10 cellular contexts compared by ENCODE assay signal in genomic region chr10:22554481-22555182, GRCh38.
DNase-seq lines count a peak whose midpoint lies in the region; ATAC-seq, FAIRE-seq and TF ChIP-seq lines count a peak whose summit lies in the region.
"Had no signal": no experiment of that assay in that cellular context is flagged by ENCODE, and none has a peak within 500 bp of the region (broad histone marks: within the 10 kb centered on the region; RNA-seq: fewer than 3 reads in every experiment).

No MANE protein-coding gene starts in this region.

- peak overlapping the region in 54 of 59 donors; percentile 1 to 55 (median 31) for H3K4me3 ChIP-seq in dorsolateral prefrontal cortex
- H3K4me3 ChIP-seq in lung: no peak overlapping the region
- H3K4me3 ChIP-seq in MM.1S (ENCODE audit: low read length): no peak overlapping the region

- H2AFZ ChIP-seq in MM.1S (ENCODE audit: low read length): no peak overlapping the region

- WGBS in lung, 2 donors: 56 to 75% methylated on average over 29 of the region's 29 CpGs

- H3K27ac ChIP-seq in dorsolateral prefrontal cortex: peak overlapping the region; percentile 29 to 93 (median 84)
- no peak overlapping the region for H3K27ac ChIP-seq in lung (ENCODE audit: low read depth in 1 of 2, low read length in 1 of 2)
- peak overlapping the region; percentile 69 for H3K27ac ChIP-seq in substantia nigra (ENCODE audit: low read depth, low read length, poor library complexity, severe bottlenecking)
- no peak overlapping the region for H3K27ac ChIP-seq in MM.1S (ENCODE audit: low read length)

- no peak overlapping the region for H3K27ac Mint-ChIP-seq in effector memory CD8-positive, alpha-beta T cell

- H3K9me3 ChIP-seq in lung (ENCODE audit: control insufficient read depth in 2 of 2, insufficient read depth in 1 of 2, low read length in 1 of 2) (no peaks in the 10 kb centered on the region), MM.1S (replicated peaks; ENCODE audit: insufficient read depth, low read length) (no peaks in the 10 kb centered on the region)

- no peak for FAIRE-seq in RCC 7860 (lab: Jason Lieb, UNC)

- intact Hi-C loops in dorsolateral prefrontal cortex (cut with DNase I): loop anchor here (5.0 to 10.0 kb wide), 3 partner anchors 117 to 510 kb away; partner anchors contain the start of gene BMI1 (in 1 of the 2)

- peaks cover 7 to 28% of the 10 kb centered on the region in 2 donors for H3K4me1 Mint-ChIP-seq in effector memory CD8-positive, alpha-beta T cell (ENCODE audit: low read depth in 2 of 2)

- DNase-seq in NCI-H2227 (lab: John Stamatoyannopoulos, UW; ENCODE audit: unreplicated experiment) (peak; percentile 57), dorsolateral prefrontal cortex (peak; percentile 6 to 77 (median 69)), lung (ENCODE audit: low spot score) (peak; percentile 45), substantia nigra (lab: John Stamatoyannopoulos, UW) (peak in 44 of 49 donors; percentile 21 to 88 (median 64)), RCC 7860 (ENCODE audit: low spot score) (no peak), MM.1S (no peak)
- no peak for DNase-seq in effector memory CD8-positive, alpha-beta T cell
- DNase-seq: cortex of kidney, T-helper 1 cell had no signal

- H3K79me2 ChIP-seq in MM.1S (ENCODE audit: low read length): no peaks in the 10 kb centered on the region

- H4K20me1 ChIP-seq in MM.1S (ENCODE audit: insufficient read depth, low read length): no peaks in the 10 kb centered on the region

- no peaks in the 10 kb centered on the region for H3F3A ChIP-seq in MM.1S (ENCODE audit: insufficient read depth, low read length)

- H3K27me3 Mint-ChIP-seq in effector memory CD8-positive, alpha-beta T cell: no peaks in the 10 kb centered on the region

- no peak overlapping the region for H3K4me2 ChIP-seq in MM.1S (ENCODE audit: low read depth, low read length)

- H3K9ac ChIP-seq in MM.1S (ENCODE audit: low read length): no peak overlapping the region

- no peaks in the 10 kb centered on the region for H3K9me2 ChIP-seq in MM.1S (replicated peaks; ENCODE audit: insufficient read depth, low read length)

- H3K27me3 ChIP-seq in dorsolateral prefrontal cortex (no peaks in the 10 kb centered on the region), lung (ENCODE audit: control insufficient read depth, insufficient read depth) (no peaks in the 10 kb centered on the region), MM.1S (replicated peaks; ENCODE audit: insufficient read depth, low read length) (no peaks in the 10 kb centered on the region)

- H3K9me3 Mint-ChIP-seq in effector memory CD8-positive, alpha-beta T cell: no peaks in the 10 kb centered on the region

- H3K36me3 Mint-ChIP-seq in effector memory CD8-positive, alpha-beta T cell (ENCODE audit: insufficient read depth): peaks cover 71% of the 10 kb centered on the region

- peaks cover 0 to 2% of the 10 kb centered on the region in 2 donors for H3K4me1 ChIP-seq in lung (ENCODE audit: control insufficient read depth in 2 of 2, insufficient read depth in 2 of 2, low read length in 2 of 2)
- H3K4me1 ChIP-seq in MM.1S (ENCODE audit: low read length): no peaks in the 10 kb centered on the region

- peak; percentile 34 for ATAC-seq in lung (ENCODE audit: insufficient read depth, low FRiP score)
- no peak for ATAC-seq in effector memory CD8-positive, alpha-beta T cell (replicated peaks)
- no peak for ATAC-seq in HG03442 (IDR thresholded peaks at IDR 0.05; ENCODE audit: unreplicated experiment)

- no peak overlapping the region for H3K4me3 Mint-ChIP-seq in effector memory CD8-positive, alpha-beta T cell

- peak in 3 of 56 donors; percentile 9 to 19 (median 15) for TF ChIP-seq CTCF in dorsolateral prefrontal cortex (IDR thresholded peaks at IDR 0.05 in 54 of 56, conservative IDR thresholded peaks at IDR 0.05 in 2 of 56; ENCODE audit: low read depth in 1 of 56, partially characterized antibody in 56 of 56)
- TF ChIP-seq CTCF in lung (IDR thresholded peaks at IDR 0.05; ENCODE audit: control extremely low read depth, extremely low read depth): no peak
- TF ChIP-seq CTCF in MM.1S (IDR thresholded peaks at IDR 0.05; ENCODE audit: low read length): no peak

- H3K36me3 ChIP-seq in lung (ENCODE audit: control insufficient read depth in 2 of 2, insufficient read depth in 2 of 2, low read length in 2 of 2): peaks cover 4 to 5% of the 10 kb centered on the region in 2 donors
- no peaks in the 10 kb centered on the region; the same call in 1 of the 2 replicates for H3K36me3 ChIP-seq in MM.1S (replicated peaks; ENCODE audit: insufficient read depth, low read length)

Comparison
In these comparisons a context has a peak if more than half of its experiments do, and no peak if none do; other contexts are left out.
1. DNase-seq: peak in NCI-H2227 (single experiment), dorsolateral prefrontal cortex (10 of 10), lung (single experiment) and substantia nigra (44 of 49); none in RCC 7860 (single experiment), MM.1S (single experiment) and effector memory CD8-positive, alpha-beta T cell (0 of 3).
2. H3K27ac ChIP-seq: peak in dorsolateral prefrontal cortex (59 of 59) and substantia nigra (single experiment); none in lung (0 of 2) and MM.1S (single experiment).
3. H3K4me3 ChIP-seq: peak in dorsolateral prefrontal cortex (54 of 59); none in lung (single experiment) and MM.1S (single experiment).